ENCODE assay signal across 16 cellular contexts in the genomic region with DNA sequence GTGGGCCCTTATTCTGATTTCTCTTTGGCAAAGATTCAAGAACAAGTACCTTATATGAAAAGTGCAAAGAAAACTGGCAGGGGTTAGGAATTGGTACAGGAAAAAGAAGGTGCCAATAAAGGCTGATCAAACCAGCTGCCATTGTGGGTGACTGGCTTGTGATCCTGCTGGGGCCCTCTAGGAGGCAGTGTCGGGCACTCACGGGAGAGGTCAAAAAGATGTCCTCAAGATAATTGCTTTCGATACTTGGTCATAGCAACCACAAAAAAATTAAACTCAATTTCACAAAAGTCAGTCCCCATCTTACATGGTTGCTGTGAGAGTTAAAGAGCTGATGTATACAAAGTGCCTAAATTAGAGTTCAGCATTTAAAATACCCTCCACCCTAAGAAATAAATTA. TPM values are rescaled to one million over a fixed set of nuclear protein-coding genes. Genes with fewer than 3 reads are reported as not detected.
DNase-seq lines count a peak whose midpoint lies in the region; ATAC-seq and TF ChIP-seq lines count a peak whose summit lies in the region.
"Had no signal": no experiment of that assay in that cellular context is flagged by ENCODE, and none has a peak within 500 bp of the region (broad histone marks: within the 10 kb centered on the region; RNA-seq: fewer than 3 reads in every experiment).

No MANE protein-coding gene starts in this region.

- peaks cover 13% of the 10 kb centered on the region; the same call in 1 of the 2 replicates for H3K9me3 ChIP-seq in Karpas-422 (ENCODE audit: low read length)
- H3K9me3 ChIP-seq: tibial artery had no signal

- peak; percentile 49 for TF ChIP-seq CTCF in chondrocyte (IDR thresholded peaks at IDR 0.05)
- TF ChIP-seq CTCF in osteocyte (IDR thresholded peaks at IDR 0.05), result peak; percentile 38
- TF ChIP-seq CTCF in coronary artery (IDR thresholded peaks at IDR 0.05), result no peak

- intact Hi-C loops in sciatic nerve (cut with DNase I), result no loop called here

- no peaks in the 10 kb centered on the region for H3K4me1 Mint-ChIP-seq in chondrocyte (ENCODE audit: low read depth)
- no peaks in the 10 kb centered on the region for H3K4me1 Mint-ChIP-seq in osteocyte (ENCODE audit: unreplicated experiment)
- H3K4me1 Mint-ChIP-seq: activated naive CD8-positive, alpha-beta T cell treated with anti-CD3 and anti-CD28 coated beads, Interleukin-2, amount 10 ng/mL, durations not matched to agents 7 days and 5 days had no signal

- peaks cover 18% of the 10 kb centered on the region for H3K9me3 Mint-ChIP-seq in chondrocyte (ENCODE audit: low read depth)
- H3K9me3 Mint-ChIP-seq in osteocyte (ENCODE audit: unreplicated experiment), result peaks cover 5% of the 10 kb centered on the region

- H3K27ac ChIP-seq in Karpas-422 (ENCODE audit: low read length), result no peak overlapping the region
- H3K27ac ChIP-seq in coronary artery, result no peak overlapping the region
- H3K27ac ChIP-seq: A549, sigmoid colon, tibial artery had no signal

- peak; percentile 19 for DNase-seq in activated CD4-positive, alpha-beta T cell treated with anti-CD3 and anti-CD28 coated beads for 48 hours
- DNase-seq in activated CD4-positive, alpha-beta T cell treated with anti-CD3 and anti-CD28 coated beads, Interleukin-2, amount 50 U/mL, for 1 hour, result no peak
- DNase-seq in Karpas-422 (peak; percentile 69), chondrocyte (ENCODE audit: low spot score) (no peak), osteocyte (ENCODE audit: extremely low spot score, unreplicated experiment) (no peak), sciatic nerve (ENCODE audit: low spot score) (no peak), coronary artery (ENCODE audit: low spot score) (no peak)
- DNase-seq in stimulated activated CD4-positive, alpha-beta T cell treated with anti-CD3 and anti-CD28 coated beads, Interleukin-15, amount 100 ng/mL, for 24 hours, result no peak
- DNase-seq: activated naive CD8-positive, alpha-beta T cell treated with anti-CD3 and anti-CD28 coated beads, Interleukin-2, amount 10 ng/mL, durations not matched to agents 7 days and 5 days; effector memory CD4-positive, alpha-beta T cell; NCI-H2081; sigmoid colon; T-helper 2 cell; tibial artery had no signal

- H3K27me3 Mint-ChIP-seq in chondrocyte (ENCODE audit: low read depth) (no peaks in the 10 kb centered on the region), osteocyte (ENCODE audit: unreplicated experiment) (no peaks in the 10 kb centered on the region)

- no peaks in the 10 kb centered on the region for H3K4me1 ChIP-seq in Karpas-422 (ENCODE audit: low read length)
- H3K4me1 ChIP-seq: A549, sigmoid colon, tibial artery had no signal

- peaks cover 10% of the 10 kb centered on the region for H3K36me3 ChIP-seq in Karpas-422 (ENCODE audit: insufficient read depth, low read length)
- H3K36me3 ChIP-seq: sigmoid colon, tibial artery had no signal

- no peak overlapping the region for H3K4me2 ChIP-seq in Karpas-422 (ENCODE audit: low read depth, low read length, poor library complexity, severe bottlenecking)
- H3K4me2 ChIP-seq: A549 had no signal

- no peak overlapping the region for H3K9ac ChIP-seq in Karpas-422 (ENCODE audit: low read length)

- H3K36me3 Mint-ChIP-seq in chondrocyte (ENCODE audit: low read depth) (peaks cover 3% of the 10 kb centered on the region), osteocyte (ENCODE audit: unreplicated experiment) (no peaks in the 10 kb centered on the region)
- H3K36me3 Mint-ChIP-seq: activated naive CD8-positive, alpha-beta T cell treated with anti-CD3 and anti-CD28 coated beads, Interleukin-2, amount 10 ng/mL, durations not matched to agents 7 days and 5 days had no signal

- no peak for ATAC-seq in sciatic nerve
- ATAC-seq: A549 had no signal

- H3K79me2 ChIP-seq in Karpas-422 (ENCODE audit: low read length), result no peaks in the 10 kb centered on the region

- H2AFZ ChIP-seq in Karpas-422 (ENCODE audit: low read length), result no peak overlapping the region

- H3K4me3 Mint-ChIP-seq in chondrocyte (ENCODE audit: unreplicated experiment) (no peak overlapping the region), osteocyte (ENCODE audit: unreplicated experiment) (no peak overlapping the region)
- H3K4me3 Mint-ChIP-seq: activated naive CD8-positive, alpha-beta T cell treated with anti-CD3 and anti-CD28 coated beads, Interleukin-2, amount 10 ng/mL, durations not matched to agents 7 days and 5 days had no signal

- no peak overlapping the region for H3K4me3 ChIP-seq in Karpas-422 (ENCODE audit: low read length)
- no peak overlapping the region for H3K4me3 ChIP-seq in coronary artery
- H3K4me3 ChIP-seq: A549, sigmoid colon, tibial artery had no signal

- no peaks in the 10 kb centered on the region for H3K9me2 ChIP-seq in Karpas-422 (replicated peaks; ENCODE audit: insufficient read depth, low read length)

- H3K27me3 ChIP-seq in Karpas-422 (ENCODE audit: low read length), result no peaks in the 10 kb centered on the region
- H3K27me3 ChIP-seq: sigmoid colon, tibial artery had no signal

- no peaks in the 10 kb centered on the region for H4K20me1 ChIP-seq in Karpas-422 (ENCODE audit: insufficient read depth, low read depth, low read length)

- H3K27ac Mint-ChIP-seq in chondrocyte (ENCODE audit: unreplicated experiment) (no peak overlapping the region), osteocyte (ENCODE audit: unreplicated experiment) (no peak overlapping the region)
- H3K27ac Mint-ChIP-seq: activated naive CD8-positive, alpha-beta T cell treated with anti-CD3 and anti-CD28 coated beads, Interleukin-2, amount 10 ng/mL, durations not matched to agents 7 days and 5 days had no signal

RNA-seq across cellular contexts. Expression of a gene that starts 31.0 kb away (rescaled TPM):
- total RNA-seq in Karpas-422 (2014; rRNA removed; shearing (Covaris generic); ENCODE audit: low replicate concordance), result not detected in 2 replicates
- total RNA-seq in chondrocyte, result not detected in 3 replicates
- total RNA-seq in osteocyte, result not detected in 2 replicates
- not detected for total RNA-seq in sciatic nerve
- total RNA-seq: activated CD8-positive, alpha-beta memory T cell treated with anti-CD3 and anti-CD28 coated beads for 36 hours; activated naive CD8-positive, alpha-beta T cell treated with anti-CD3 and anti-CD28 coated beads, Interleukin-2, amount 10 ng/mL, durations not matched to agents 7 days and 5 days; sigmoid colon had no signal

RNA-seq across cellular contexts. Expression of a gene that starts 58.0 kb away (rescaled TPM):
- 0.22 and 0.90 TPM in 2 replicates for total RNA-seq in Karpas-422 (2014; rRNA removed; shearing (Covaris generic); ENCODE audit: low replicate concordance)
- 0.31 TPM in 1 of 3 replicates, not detected in the others for total RNA-seq in chondrocyte
- total RNA-seq in osteocyte, result not detected in 2 replicates
- 0.53 TPM for total RNA-seq in sciatic nerve
- total RNA-seq: activated CD8-positive, alpha-beta memory T cell treated with anti-CD3 and anti-CD28 coated beads for 36 hours; activated naive CD8-positive, alpha-beta T cell treated with anti-CD3 and anti-CD28 coated beads, Interleukin-2, amount 10 ng/mL, durations not matched to agents 7 days and 5 days had no signal

Comparison
In these comparisons a context has a peak if more than half of its experiments do, and no peak if none do; other contexts are left out.
1. DNase-seq: peak in activated CD4-positive, alpha-beta T cell treated with anti-CD3 and anti-CD28 coated beads for 48 hours (single experiment) and Karpas-422 (single experiment); none in activated CD4-positive, alpha-beta T cell treated with anti-CD3 and anti-CD28 coated beads, Interleukin-2, amount 50 U/mL, for 1 hour (single experiment), chondrocyte (single experiment), osteocyte (single experiment), sciatic nerve (single experiment), coronary artery (single experiment) and stimulated activated CD4-positive, alpha-beta T cell treated with anti-CD3 and anti-CD28 coated beads, Interleukin-15, amount 100 ng/mL, for 24 hours (single experiment).